In genomic region chr17:78126895-78127239, GRCh38 we compare ENCODE assay signal across 11 cellular contexts. TPM values are rescaled to one million over a fixed set of nuclear protein-coding genes. Genes with fewer than 3 reads are reported as not detected.
DNase-seq lines count a peak whose midpoint lies in the region; ATAC-seq and TF ChIP-seq lines count a peak whose summit lies in the region.
"Had no signal": no experiment of that assay in that cellular context is flagged by ENCODE, and none has a peak within 500 bp of the region (broad histone marks: within the 10 kb centered on the region; RNA-seq: fewer than 3 reads in every experiment).

No MANE protein-coding gene starts in this region.

- H3K4me3 ChIP-seq in CD4-positive, CD25-positive, alpha-beta regulatory T cell (ENCODE audit: low read depth, low read length), result peak overlapping the region; percentile 77
- H3K4me3 ChIP-seq in Loucy (ENCODE audit: low read length, poor library complexity, severe bottlenecking) (peak overlapping the region; percentile 91), dorsolateral prefrontal cortex (peak overlapping the region in 56 of 59 donors; percentile 39 to 94 (median 80))

- DNase-seq in CD4-positive, CD25-positive, alpha-beta regulatory T cell, result no peak
- DNase-seq in dorsolateral prefrontal cortex (no peak), SKM-1 (lab: John Stamatoyannopoulos, UW; ENCODE audit: unreplicated experiment) (no peak), NCI-H345 (lab: John Stamatoyannopoulos, UW) (no peak)
- DNase-seq in activated CD4-positive, CD25-positive, alpha-beta regulatory T cell (lab: John Stamatoyannopoulos, UW), result no peak
- DNase-seq: DMS153 had no signal

- no peaks in the 10 kb centered on the region for H3K9me3 Mint-ChIP-seq in CD4-positive, CD25-positive, alpha-beta regulatory T cell
- no peaks in the 10 kb centered on the region for H3K9me3 Mint-ChIP-seq in nephron

- intact Hi-C loops in dorsolateral prefrontal cortex (cut with DNase I), result loop anchor here in 1 of 2 donors (5.0 kb wide), 1 partner anchor 45 kb away; no protein-coding TSS in a partner anchor

- peaks cover 13% of the 10 kb centered on the region; the same call in 1 of the 2 replicates for H3F3A ChIP-seq in Loucy (ENCODE audit: low read depth)

- peaks cover 39% of the 10 kb centered on the region for H3K36me3 ChIP-seq in CD4-positive, CD25-positive, alpha-beta regulatory T cell (ENCODE audit: control insufficient read depth, insufficient read depth, low read length)
- H3K36me3 ChIP-seq in Loucy (ENCODE audit: insufficient read depth, low read length), result peaks cover 19% of the 10 kb centered on the region; the same call in 1 of the 2 replicates

- H4K20me1 ChIP-seq in Loucy (ENCODE audit: insufficient read depth, low read length, poor library complexity, severe bottlenecking), result peaks cover 26% of the 10 kb centered on the region

- H2AFZ ChIP-seq in Loucy (ENCODE audit: low read length), result no peak overlapping the region

- H3K36me3 Mint-ChIP-seq in CD4-positive, CD25-positive, alpha-beta regulatory T cell, result peaks cover 24% of the 10 kb centered on the region
- peaks cover 12% of the 10 kb centered on the region for H3K36me3 Mint-ChIP-seq in nephron (ENCODE audit: low read depth)

- H3K4me3 Mint-ChIP-seq in CD4-positive, CD25-positive, alpha-beta regulatory T cell, result peak overlapping the region; percentile 93 to 100 (median 94)
- peak overlapping the region; percentile 81 to 85 (median 83) for H3K4me3 Mint-ChIP-seq in nephron

- H3K4me1 ChIP-seq in CD4-positive, CD25-positive, alpha-beta regulatory T cell (ENCODE audit: control insufficient read depth, insufficient read depth, low read length, poor library complexity, severe bottlenecking), result peaks cover 84% of the 10 kb centered on the region
- peaks cover 54% of the 10 kb centered on the region for H3K4me1 ChIP-seq in Loucy (ENCODE audit: insufficient read depth, low read length, poor library complexity, severe bottlenecking)

- H3K27ac Mint-ChIP-seq in CD4-positive, CD25-positive, alpha-beta regulatory T cell, result peak overlapping the region; percentile 92 to 98 (median 93)
- H3K27ac Mint-ChIP-seq in nephron, result peak overlapping the region in 2 of 3 experiments; percentile 64 to 79

- no peaks in the 10 kb centered on the region for H3K9me2 ChIP-seq in Loucy (replicated peaks; ENCODE audit: low read depth, low read length)

- peak overlapping the region; percentile 92 for H3K27ac ChIP-seq in CD4-positive, CD25-positive, alpha-beta regulatory T cell (ENCODE audit: insufficient read depth, low read length, poor library complexity, severe bottlenecking)
- H3K27ac ChIP-seq in dorsolateral prefrontal cortex, result peak overlapping the region; percentile 60 to 100 (median 99)

- ATAC-seq in CD4-positive, CD25-positive, alpha-beta regulatory T cell (ENCODE audit: low read depth in 2 of 2), result no peak
- ATAC-seq in GM18868 (IDR thresholded peaks at IDR 0.05; ENCODE audit: unreplicated experiment), result no peak

- H3K9me3 ChIP-seq in CD4-positive, CD25-positive, alpha-beta regulatory T cell (ENCODE audit: control insufficient read depth in 2 of 2, low read length in 2 of 2), result no peaks in the 10 kb centered on the region
- no peaks in the 10 kb centered on the region for H3K9me3 ChIP-seq in Loucy (ENCODE audit: insufficient read depth, low read depth, low read length)

- H3K27me3 Mint-ChIP-seq in CD4-positive, CD25-positive, alpha-beta regulatory T cell, result peaks cover 5% of the 10 kb centered on the region
- peaks cover 15% of the 10 kb centered on the region for H3K27me3 Mint-ChIP-seq in nephron (ENCODE audit: low read depth)

- H3K9ac ChIP-seq in Loucy (ENCODE audit: low read depth, low read length, poor library complexity, severe bottlenecking), result peak overlapping the region; percentile 99

- peak overlapping the region; percentile 81 for H3K4me2 ChIP-seq in Loucy (ENCODE audit: low read depth, low read length, poor library complexity, severe bottlenecking)

- TF ChIP-seq CTCF in Loucy (conservative IDR thresholded peaks at IDR 0.05; ENCODE audit: low read length) (no peak), dorsolateral prefrontal cortex (IDR thresholded peaks at IDR 0.05 in 54 of 56, conservative IDR thresholded peaks at IDR 0.05 in 2 of 56; ENCODE audit: low read depth in 1 of 56, partially characterized antibody in 56 of 56) (no peak), nephron (IDR thresholded peaks at IDR 0.05; ENCODE audit: unreplicated experiment in 3 of 3) (no peak)

- H3K79me2 ChIP-seq in Loucy (ENCODE audit: insufficient read depth, low read length), result peaks cover 93% of the 10 kb centered on the region

- H3K27me3 ChIP-seq in CD4-positive, CD25-positive, alpha-beta regulatory T cell (ENCODE audit: control insufficient read depth, insufficient read depth, low read length), result no peaks in the 10 kb centered on the region
- peaks cover 8% of the 10 kb centered on the region for H3K27me3 ChIP-seq in Loucy (ENCODE audit: insufficient read depth, low read length, poor library complexity, severe bottlenecking)
- peaks cover 0 to 17% (median 0%) of the 10 kb centered on the region in 45 donors for H3K27me3 ChIP-seq in dorsolateral prefrontal cortex

- H3K4me1 Mint-ChIP-seq in CD4-positive, CD25-positive, alpha-beta regulatory T cell, result peaks cover 0 to 67% (median 25%) of the 10 kb centered on the region in 4 donors
- H3K4me1 Mint-ChIP-seq in nephron, result peaks cover 27% of the 10 kb centered on the region

RNA-seq across cellular contexts. Expression of gene TMC6, which starts 1.7 kb away (rescaled TPM):
- total RNA-seq in CD4-positive, CD25-positive, alpha-beta regulatory T cell, result 727 TPM
- polyA plus RNA-seq in CD4-positive, CD25-positive, alpha-beta regulatory T cell, result 100 to 1,000 TPM; 160 to 242 (median 213) TPM
- total RNA-seq in dorsolateral prefrontal cortex, result 100 to 1,000 TPM in 45 of 120 experiments, 10 to 100 TPM in 75; 17.3 to 352 (median 81.1) TPM

RNA-seq across cellular contexts. Expression of gene TMC8, which starts 3.7 kb away (rescaled TPM):
- total RNA-seq in CD4-positive, CD25-positive, alpha-beta regulatory T cell, result 454 TPM
- 10 to 100 TPM; 61.8 to 82.0 (median 74.8) TPM for polyA plus RNA-seq in CD4-positive, CD25-positive, alpha-beta regulatory T cell
- total RNA-seq in dorsolateral prefrontal cortex, result 10 to 100 TPM in 18 of 120 experiments, 1 to 10 TPM in 101, under 1 TPM in 1; 0.90 to 20.9 (median 6.7) TPM

RNA-seq across cellular contexts. Expression of gene C17orf99, which starts 19.3 kb away (rescaled TPM):
- not detected for total RNA-seq in CD4-positive, CD25-positive, alpha-beta regulatory T cell
- polyA plus RNA-seq in CD4-positive, CD25-positive, alpha-beta regulatory T cell, result not detected
- total RNA-seq in dorsolateral prefrontal cortex, result 1 to 10 TPM in 2 of 120 experiments, under 1 TPM in 9, not detected in 109; 0.18 to 1.9 (median 0.31) TPM
- total RNA-seq: left lobe of liver, SK-MEL-5 had no signal

RNA-seq across cellular contexts. Expression of gene SYNGR2, which starts 41.5 kb away (rescaled TPM):
- total RNA-seq in CD4-positive, CD25-positive, alpha-beta regulatory T cell, result 58.5 TPM
- polyA plus RNA-seq in CD4-positive, CD25-positive, alpha-beta regulatory T cell, result 100 to 1,000 TPM; 156 to 180 (median 170) TPM
- total RNA-seq in dorsolateral prefrontal cortex, result 100 to 1,000 TPM in 3 of 120 experiments, 10 to 100 TPM in 117; 19.6 to 122 (median 45.6) TPM

RNA-seq across cellular contexts. Expression of gene TK1, which starts 60.0 kb away (rescaled TPM):
- total RNA-seq in CD4-positive, CD25-positive, alpha-beta regulatory T cell, result 3.2 TPM
- polyA plus RNA-seq in CD4-positive, CD25-positive, alpha-beta regulatory T cell, result 10 to 100 TPM; 12.4 to 33.8 (median 15.0) TPM
- total RNA-seq in dorsolateral prefrontal cortex, result 1 to 10 TPM in 109 of 120 experiments, under 1 TPM in 11; 0.55 to 5.6 (median 1.9) TPM

Comparison
In these comparisons a context has a peak if more than half of its experiments do, and no peak if none do; other contexts are left out.
1. RNA of gene TMC8, which starts 3.7 kb away (total RNA-seq): 454 TPM in CD4-positive, CD25-positive, alpha-beta regulatory T cell (single experiment); 0.90 to 20.9 TPM in dorsolateral prefrontal cortex; every median in the first group is over 10 times any median in the second.
2. Peak in every context shown above with its lines, with median percentiles within 50 percentile points of each other: H3K4me3 ChIP-seq.